30 cellular contexts compared by ENCODE assay signal in the genomic region with DNA sequence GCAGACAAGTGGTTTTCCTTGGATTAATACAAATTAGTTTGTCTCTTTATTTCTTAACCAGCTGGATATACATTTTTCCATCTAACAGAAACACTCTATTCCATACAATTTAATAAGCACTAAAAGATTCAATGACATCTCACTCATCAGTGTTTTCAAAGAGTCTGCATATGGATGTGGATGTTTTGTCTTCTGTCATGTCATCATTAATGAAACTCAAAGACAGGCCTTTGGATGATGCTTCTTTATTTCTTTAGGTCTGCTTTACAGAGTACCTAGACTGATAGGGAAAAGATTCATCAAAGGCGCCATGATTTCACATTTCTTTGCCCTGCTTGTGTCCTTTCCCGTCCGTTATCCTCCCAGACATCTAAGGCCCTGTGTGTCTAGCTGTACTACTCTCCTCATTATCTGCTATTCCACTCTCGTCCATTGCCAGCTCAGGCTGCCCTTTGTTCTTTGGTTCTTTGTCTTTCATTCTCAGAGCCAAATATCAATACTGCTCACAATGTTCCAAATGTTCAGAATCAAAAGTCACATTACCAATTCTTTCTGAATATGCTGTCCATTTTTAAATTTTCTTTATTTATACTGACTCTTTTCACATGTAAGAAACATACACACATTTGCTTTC.
"Had no signal": no experiment of that assay in that cellular context is flagged by ENCODE, and none has a peak within 500 bp of the region (broad histone marks: within the 10 kb centered on the region; RNA-seq: fewer than 3 reads in every experiment).

No MANE protein-coding gene starts in this region.

- H3K27me3 Mint-ChIP-seq: activated CD4-positive, alpha-beta T cell treated with anti-CD3 and anti-CD28 coated beads, Interleukin-2, amount 10 ng/mL, durations not matched to agents 24 days and 14 days; activated naive CD8-positive, alpha-beta T cell treated with anti-CD3 and anti-CD28 coated beads, Interleukin-2, amount 10 ng/mL, durations not matched to agents 7 days and 5 days had no signal

- H3K4me3 Mint-ChIP-seq: activated CD4-positive, alpha-beta memory T cell treated with anti-CD3 and anti-CD28 coated beads, Interleukin-2, amount 10 ng/mL, durations not matched to agents 7 days and 5 days; activated CD4-positive, alpha-beta T cell treated with anti-CD3 and anti-CD28 coated beads, Interleukin-2, amount 10 ng/mL, durations not matched to agents 24 days and 14 days; activated naive CD4-positive, alpha-beta T cell treated with anti-CD3 and anti-CD28 coated beads, Interleukin-2, amount 10 ng/mL, durations not matched to agents 7 days and 5 days; activated naive CD8-positive, alpha-beta T cell treated with anti-CD3 and anti-CD28 coated beads, Interleukin-2, amount 10 ng/mL, durations not matched to agents 7 days and 5 days; activated T-cell treated with anti-CD3 and anti-CD28 coated beads, Interleukin-2, amount 50 U/mL, for 24 hours; endodermal cell; immature natural killer cell; memory B cell; natural killer cell treated with Interleukin-12 subunit alpha and Interleukin-12 subunit beta and Interleukin-15 and Interleukin-18, amount 100 ng/mL, for 72 hours; stimulated activated effector memory CD8-positive, alpha-beta T cell treated with anti-CD3 and anti-CD28 coated beads, Interleukin-12 subunit alpha, Interleukin-12 subunit beta, amount 100 ng/mL, for 72 hours; T-helper 17 cell had no signal

- FAIRE-seq: astrocyte, kidney, small intestine had no signal

- H3K4me1 Mint-ChIP-seq: activated CD4-positive, alpha-beta memory T cell treated with anti-CD3 and anti-CD28 coated beads, Interleukin-2, amount 10 ng/mL, durations not matched to agents 7 days and 5 days; activated CD4-positive, alpha-beta T cell treated with anti-CD3 and anti-CD28 coated beads, Interleukin-2, amount 10 ng/mL, durations not matched to agents 24 days and 14 days; activated naive CD4-positive, alpha-beta T cell treated with anti-CD3 and anti-CD28 coated beads, Interleukin-2, amount 10 ng/mL, durations not matched to agents 7 days and 5 days; activated naive CD8-positive, alpha-beta T cell treated with anti-CD3 and anti-CD28 coated beads, Interleukin-2, amount 10 ng/mL, durations not matched to agents 7 days and 5 days; immature natural killer cell; memory B cell; stimulated activated effector memory CD8-positive, alpha-beta T cell treated with anti-CD3 and anti-CD28 coated beads, Interleukin-12 subunit alpha, Interleukin-12 subunit beta, amount 100 ng/mL, for 72 hours; T-helper 17 cell had no signal

- H3K4me1 ChIP-seq: prostate gland, stomach, testis, transverse colon had no signal

- H3K27ac Mint-ChIP-seq: activated CD4-positive, alpha-beta memory T cell treated with anti-CD3 and anti-CD28 coated beads, Interleukin-2, amount 10 ng/mL, durations not matched to agents 7 days and 5 days; activated CD4-positive, alpha-beta T cell treated with anti-CD3 and anti-CD28 coated beads, Interleukin-2, amount 10 ng/mL, durations not matched to agents 24 days and 14 days; activated naive CD4-positive, alpha-beta T cell treated with anti-CD3 and anti-CD28 coated beads, Interleukin-2, amount 10 ng/mL, durations not matched to agents 7 days and 5 days; activated naive CD8-positive, alpha-beta T cell treated with anti-CD3 and anti-CD28 coated beads, Interleukin-2, amount 10 ng/mL, durations not matched to agents 7 days and 5 days; activated T-cell treated with anti-CD3 and anti-CD28 coated beads, Interleukin-2, amount 50 U/mL, for 24 hours; endodermal cell; immature natural killer cell; memory B cell; natural killer cell treated with Interleukin-12 subunit alpha and Interleukin-12 subunit beta and Interleukin-15 and Interleukin-18, amount 100 ng/mL, for 72 hours; stimulated activated effector memory CD8-positive, alpha-beta T cell treated with anti-CD3 and anti-CD28 coated beads, Interleukin-12 subunit alpha, Interleukin-12 subunit beta, amount 100 ng/mL, for 72 hours; T-helper 17 cell had no signal

- H3K9me3 Mint-ChIP-seq: activated CD4-positive, alpha-beta T cell treated with anti-CD3 and anti-CD28 coated beads, Interleukin-2, amount 10 ng/mL, durations not matched to agents 24 days and 14 days; activated naive CD4-positive, alpha-beta T cell treated with anti-CD3 and anti-CD28 coated beads, Interleukin-2, amount 10 ng/mL, durations not matched to agents 7 days and 5 days; activated T-cell treated with anti-CD3 and anti-CD28 coated beads, Interleukin-2, amount 50 U/mL, for 24 hours; stimulated activated effector memory CD8-positive, alpha-beta T cell treated with anti-CD3 and anti-CD28 coated beads, Interleukin-12 subunit alpha, Interleukin-12 subunit beta, amount 100 ng/mL, for 72 hours had no signal

- H3K36me3 ChIP-seq: brain microvascular endothelial cell, heart left ventricle, neutrophil, prostate gland, sigmoid colon, stomach, transverse colon had no signal

- H3K27me3 ChIP-seq: brain microvascular endothelial cell, heart left ventricle, neutrophil, sigmoid colon, stomach, testis, transverse colon had no signal

- H3K4me3 ChIP-seq: heart left ventricle, prostate gland, sigmoid colon, stomach, testis, transverse colon had no signal

- H3K36me3 Mint-ChIP-seq: activated naive CD4-positive, alpha-beta T cell treated with anti-CD3 and anti-CD28 coated beads, Interleukin-2, amount 10 ng/mL, durations not matched to agents 7 days and 5 days; activated naive CD8-positive, alpha-beta T cell treated with anti-CD3 and anti-CD28 coated beads, Interleukin-2, amount 10 ng/mL, durations not matched to agents 7 days and 5 days; memory B cell; stimulated activated effector memory CD8-positive, alpha-beta T cell treated with anti-CD3 and anti-CD28 coated beads, Interleukin-12 subunit alpha, Interleukin-12 subunit beta, amount 100 ng/mL, for 72 hours had no signal

- ATAC-seq: esophagus mucosa; left colon; natural killer cell treated with Interleukin-12 subunit alpha and Interleukin-12 subunit beta and Interleukin-15 and Interleukin-18, amount 100 ng/mL, for 72 hours; stimulated activated effector memory CD8-positive, alpha-beta T cell treated with anti-CD3 and anti-CD28 coated beads, Interleukin-12 subunit alpha, Interleukin-12 subunit beta, amount 100 ng/mL, for 72 hours; T-helper 17 cell had no signal

- H3K9me3 ChIP-seq: neutrophil, prostate gland, testis, transverse colon had no signal

- H3K27ac ChIP-seq: brain microvascular endothelial cell, heart left ventricle, neutrophil, prostate gland, sigmoid colon, stomach, testis, transverse colon had no signal

- DNase-seq: activated CD4-positive, alpha-beta memory T cell treated with anti-CD3 and anti-CD28 coated beads, Interleukin-2, amount 10 ng/mL, durations not matched to agents 7 days and 5 days; activated CD4-positive, alpha-beta T cell treated with anti-CD3 and anti-CD28 coated beads, Interleukin-2, amount 10 ng/mL, durations not matched to agents 24 days and 14 days; activated CD4-positive, CD25-positive, alpha-beta regulatory T cell treated with anti-CD3 and anti-CD28 coated beads, Interleukin-2, amount 50 U/mL, for 72 hours; activated CD8-positive, alpha-beta memory T cell treated with anti-CD3 and anti-CD28 coated beads, Interleukin-2, amount 50 U/mL, for 48 hours; activated gamma-delta T cell; activated naive CD4-positive, alpha-beta T cell treated with anti-CD3 and anti-CD28 coated beads, Interleukin-2, amount 10 ng/mL, durations not matched to agents 7 days and 5 days; activated naive CD8-positive, alpha-beta T cell treated with anti-CD3 and anti-CD28 coated beads, Interleukin-2, amount 10 ng/mL, durations not matched to agents 7 days and 5 days; activated T-cell treated with anti-CD3 and anti-CD28 coated beads, Interleukin-2, amount 50 U/mL, for 24 hours; brain microvascular endothelial cell; endodermal cell; foreskin fibroblast; heart left ventricle; hypothalamus; immature natural killer cell; kidney; left colon; sigmoid colon; small intestine; stimulated activated CD4-positive, alpha-beta T cell treated with anti-CD3 and anti-CD28 coated beads, Interleukin-4, amount 100 ng/mL, for 24 hours; stomach; T-helper 17 cell; testis; transverse colon had no signal
